27 cellular contexts compared by ENCODE assay signal in genomic region chr4:38606587-38606905, GRCh38. TPM values are rescaled to one million over a fixed set of nuclear protein-coding genes. Genes with fewer than 3 reads are reported as not detected.
DNase-seq lines count a peak whose midpoint lies in the region; ATAC-seq and TF ChIP-seq lines count a peak whose summit lies in the region.
"Had no signal": no experiment of that assay in that cellular context is flagged by ENCODE, and none has a peak within 500 bp of the region (broad histone marks: within the 10 kb centered on the region; RNA-seq: fewer than 3 reads in every experiment).

No MANE protein-coding gene starts in this region.

- H3K4me1 ChIP-seq in psoas muscle, result peaks cover 20% of the 10 kb centered on the region
- H3K4me1 ChIP-seq: breast epithelium, tibial artery had no signal

- no peak overlapping the region for H3K27ac Mint-ChIP-seq in activated CD8-positive, alpha-beta T cell treated with anti-CD3 and anti-CD28 coated beads for 36 hours
- H3K27ac Mint-ChIP-seq in activated CD8-positive, alpha-beta T cell treated with anti-CD3 and anti-CD28 coated beads, Interleukin-2, amount 10 ng/mL, durations not matched to agents 7 days and 5 days, result no peak overlapping the region
- H3K27ac Mint-ChIP-seq in endothelial cell (ENCODE audit: unreplicated experiment), result no peak overlapping the region
- H3K27ac Mint-ChIP-seq: activated naive CD8-positive, alpha-beta T cell treated with anti-CD3 and anti-CD28 coated beads for 36 hours; T-helper 2 cell treated with Interferon-gamma antibody and Interleukin-4, amounts not matched to agents 5 μg/mL and 100 μg/mL, for 36 hours had no signal

- CTCF ChIA-PET in activated CD8-positive, alpha-beta T cell treated with anti-CD3 and anti-CD28 coated beads for 36 hours (lab: Charles Lee), result no interaction called here
- CTCF ChIA-PET in activated CD8-positive, alpha-beta T cell treated with anti-CD3 and anti-CD28 coated beads, Interleukin-2, amount 10 ng/mL, durations not matched to agents 7 days and 5 days (lab: Charles Lee), result no interaction called here

- no peaks in the 10 kb centered on the region for H3K27me3 ChIP-seq in psoas muscle (ENCODE audit: insufficient read depth in 3 of 3, low read length in 2 of 3)
- H3K27me3 ChIP-seq: breast epithelium, Peyer's patch, stomach, tibial artery had no signal

- H3K4me3 Mint-ChIP-seq in activated CD8-positive, alpha-beta T cell treated with anti-CD3 and anti-CD28 coated beads for 36 hours, result no peak overlapping the region
- H3K4me3 Mint-ChIP-seq in activated CD8-positive, alpha-beta T cell treated with anti-CD3 and anti-CD28 coated beads, Interleukin-2, amount 10 ng/mL, durations not matched to agents 7 days and 5 days, result no peak overlapping the region
- H3K4me3 Mint-ChIP-seq in endothelial cell (ENCODE audit: unreplicated experiment), result no peak overlapping the region
- H3K4me3 Mint-ChIP-seq: activated naive CD8-positive, alpha-beta T cell treated with anti-CD3 and anti-CD28 coated beads for 36 hours; T-helper 2 cell treated with Interferon-gamma antibody and Interleukin-4, amounts not matched to agents 5 μg/mL and 100 μg/mL, for 36 hours had no signal

- no peaks in the 10 kb centered on the region for H3K9me3 ChIP-seq in psoas muscle
- H3K9me3 ChIP-seq: breast epithelium, Peyer's patch, stomach, tibial artery had no signal

- peak overlapping the region; percentile 72 for H3K27ac ChIP-seq in psoas muscle
- H3K27ac ChIP-seq: A549, breast epithelium, tibial artery had no signal

- intact Hi-C loops in activated CD8-positive, alpha-beta T cell treated with anti-CD3 and anti-CD28 coated beads for 36 hours (cut with micrococcal nuclease), result no loop called here
- intact Hi-C loops in psoas muscle (cut with DNase I), result loop anchor here in 1 of 2 donors (5.0 kb wide), 1 partner anchor 56 kb away; the partner anchor contains the start of gene KLF3

- no peaks in the 10 kb centered on the region for H3K9me3 Mint-ChIP-seq in activated CD8-positive, alpha-beta T cell treated with anti-CD3 and anti-CD28 coated beads for 36 hours
- H3K9me3 Mint-ChIP-seq in activated CD8-positive, alpha-beta T cell treated with anti-CD3 and anti-CD28 coated beads, Interleukin-2, amount 10 ng/mL, durations not matched to agents 7 days and 5 days (ENCODE audit: insufficient read depth), result no peaks in the 10 kb centered on the region
- H3K9me3 Mint-ChIP-seq in endothelial cell (ENCODE audit: unreplicated experiment), result peaks cover 3% of the 10 kb centered on the region
- H3K9me3 Mint-ChIP-seq: activated naive CD8-positive, alpha-beta T cell treated with anti-CD3 and anti-CD28 coated beads for 36 hours; T-helper 2 cell treated with Interferon-gamma antibody and Interleukin-4, amounts not matched to agents 5 μg/mL and 100 μg/mL, for 36 hours had no signal

- DNase-seq in activated CD8-positive, alpha-beta T cell treated with anti-CD3 and anti-CD28 coated beads for 36 hours, result peak; percentile 7
- DNase-seq in activated CD8-positive, alpha-beta T cell treated with anti-CD3 and anti-CD28 coated beads, Interleukin-2, amount 10 ng/mL, durations not matched to agents 7 days and 5 days, result no peak
- DNase-seq in Jurkat, Clone E6-1 (ENCODE audit: low read depth, low spot score), result peak; percentile 24
- DNase-seq in erythroblast (lab: John Stamatoyannopoulos, UW) (peak; percentile 47 to 60), psoas muscle (no peak), endothelial cell (ENCODE audit: low spot score) (no peak), NCI-H510A (lab: John Stamatoyannopoulos, UW) (no peak), NCI-H2029 treated with DMSO at 0.1 percent for 48 hours (lab: John Stamatoyannopoulos, UW) (no peak)
- DNase-seq: activated CD4-positive, alpha-beta T cell treated with anti-CD3 and anti-CD28 coated beads for 1 hour; activated effector memory CD4-positive, alpha-beta T cell treated with anti-CD3 and anti-CD28 coated beads, Interleukin-2, amount 50 U/mL, for 16 hours; activated naive CD8-positive, alpha-beta T cell treated with anti-CD3 and anti-CD28 coated beads for 36 hours; anterior cingulate cortex; CD4-positive, alpha-beta memory T cell; hippocampal formation; NCI-H1048; NCI-H1694 treated with DMSO at 0.1 percent for 48 hours; NCI-H526 treated with DMSO at 0.1 percent for 48 hours; Peyer's patch; right cardiac atrium; stimulated activated CD4-positive, alpha-beta T cell treated with anti-CD3 and anti-CD28 coated beads, Interleukin-2, amount 100 ng/mL, for 24 hours; stomach; tibial artery had no signal

- ATAC-seq in activated CD8-positive, alpha-beta T cell treated with anti-CD3 and anti-CD28 coated beads for 36 hours, result peak; percentile 45
- no peak for ATAC-seq in activated CD8-positive, alpha-beta T cell treated with anti-CD3 and anti-CD28 coated beads, Interleukin-2, amount 10 ng/mL, durations not matched to agents 7 days and 5 days
- peak in 2 of 4 donors; percentile 12 to 17 for ATAC-seq in psoas muscle
- ATAC-seq: HCT116 had no signal

- POLR2A ChIA-PET in activated CD8-positive, alpha-beta T cell treated with anti-CD3 and anti-CD28 coated beads for 36 hours (lab: Charles Lee), result no interaction called here
- POLR2A ChIA-PET in activated CD8-positive, alpha-beta T cell treated with anti-CD3 and anti-CD28 coated beads, Interleukin-2, amount 10 ng/mL, durations not matched to agents 7 days and 5 days (lab: Charles Lee), result no interaction called here

- WGBS in psoas muscle, 3 donors, result 90 to 96% (median 93%) methylated on average over 8 of the region's 8 CpGs

- no peaks in the 10 kb centered on the region for H3K36me3 Mint-ChIP-seq in activated CD8-positive, alpha-beta T cell treated with anti-CD3 and anti-CD28 coated beads for 36 hours (ENCODE audit: low read depth)
- no peaks in the 10 kb centered on the region for H3K36me3 Mint-ChIP-seq in activated CD8-positive, alpha-beta T cell treated with anti-CD3 and anti-CD28 coated beads, Interleukin-2, amount 10 ng/mL, durations not matched to agents 7 days and 5 days (ENCODE audit: low read depth)
- peaks cover 14% of the 10 kb centered on the region for H3K36me3 Mint-ChIP-seq in endothelial cell (ENCODE audit: low read depth, unreplicated experiment)
- H3K36me3 Mint-ChIP-seq: CD4-positive, alpha-beta memory T cell had no signal

- peaks cover 23% of the 10 kb centered on the region for H3K4me1 Mint-ChIP-seq in activated CD8-positive, alpha-beta T cell treated with anti-CD3 and anti-CD28 coated beads for 36 hours (ENCODE audit: low read depth)
- H3K4me1 Mint-ChIP-seq in activated CD8-positive, alpha-beta T cell treated with anti-CD3 and anti-CD28 coated beads, Interleukin-2, amount 10 ng/mL, durations not matched to agents 7 days and 5 days (ENCODE audit: low read depth), result peaks cover 26% of the 10 kb centered on the region
- H3K4me1 Mint-ChIP-seq in endothelial cell (ENCODE audit: unreplicated experiment), result peaks cover 43% of the 10 kb centered on the region

- TF ChIP-seq POLR2A in erythroblast (IDR thresholded peaks at IDR 0.05; ENCODE audit: low read length), result no peak

- no peaks in the 10 kb centered on the region for H3K36me3 ChIP-seq in psoas muscle (ENCODE audit: insufficient read depth in 1 of 2, low read depth in 1 of 2)
- H3K36me3 ChIP-seq: breast epithelium, Peyer's patch, stomach, tibial artery had no signal

- no peak overlapping the region for H3K4me3 ChIP-seq in Jurkat, Clone E6-1 (ENCODE audit: low read length)
- H3K4me3 ChIP-seq in psoas muscle, result no peak overlapping the region
- H3K4me3 ChIP-seq: A549, breast epithelium, Peyer's patch, smooth muscle cell, stomach, tibial artery had no signal

- TF ChIP-seq CTCF in activated CD8-positive, alpha-beta T cell treated with anti-CD3 and anti-CD28 coated beads for 36 hours (IDR thresholded peaks at IDR 0.05), result no peak
- no peak for TF ChIP-seq CTCF in psoas muscle (IDR thresholded peaks at IDR 0.05)
- no peak for TF ChIP-seq CTCF in endothelial cell (IDR thresholded peaks at IDR 0.05; ENCODE audit: unreplicated experiment)

- H3K27me3 Mint-ChIP-seq in activated CD8-positive, alpha-beta T cell treated with anti-CD3 and anti-CD28 coated beads for 36 hours, result no peaks in the 10 kb centered on the region
- H3K27me3 Mint-ChIP-seq in activated CD8-positive, alpha-beta T cell treated with anti-CD3 and anti-CD28 coated beads, Interleukin-2, amount 10 ng/mL, durations not matched to agents 7 days and 5 days (ENCODE audit: low read depth), result peaks cover 4% of the 10 kb centered on the region
- peaks cover 6% of the 10 kb centered on the region for H3K27me3 Mint-ChIP-seq in endothelial cell (ENCODE audit: unreplicated experiment)
- H3K27me3 Mint-ChIP-seq: activated naive CD8-positive, alpha-beta T cell treated with anti-CD3 and anti-CD28 coated beads for 36 hours; CD4-positive, alpha-beta memory T cell had no signal

RNA-seq across cellular contexts. Expression of gene KLF3, which starts 57.5 kb away (rescaled TPM):
- 1 to 10 TPM; 5.5 to 6.0 TPM for total RNA-seq in activated CD8-positive, alpha-beta T cell treated with anti-CD3 and anti-CD28 coated beads for 36 hours
- 1 to 10 TPM; 8.1 to 8.3 TPM for total RNA-seq in activated CD8-positive, alpha-beta T cell treated with anti-CD3 and anti-CD28 coated beads, Interleukin-2, amount 10 ng/mL, durations not matched to agents 7 days and 5 days
- 1.0 TPM for polyA plus RNA-seq in Jurkat, Clone E6-1 (2012; ENCODE audit: insufficient read depth, insufficient read length)
- total RNA-seq in psoas muscle, result 10 to 100 TPM; 14.2 to 29.1 (median 18.5) TPM
- polyA plus RNA-seq in psoas muscle, result 10 to 100 TPM in 2 of 3 donors, 1 to 10 TPM in 1; 8.9 to 14.7 (median 12.2) TPM
- total RNA-seq in endothelial cell (ENCODE audit: unreplicated experiment), result 73.4 TPM

Comparison
In these comparisons a context has a peak if more than half of its experiments do, and no peak if none do; other contexts are left out.
1. DNase-seq: peak in activated CD8-positive, alpha-beta T cell treated with anti-CD3 and anti-CD28 coated beads for 36 hours (single experiment), Jurkat, Clone E6-1 (single experiment) and erythroblast (2 of 2); none in activated CD8-positive, alpha-beta T cell treated with anti-CD3 and anti-CD28 coated beads, Interleukin-2, amount 10 ng/mL, durations not matched to agents 7 days and 5 days (single experiment), psoas muscle (0 of 2), endothelial cell (single experiment), NCI-H510A (single experiment) and NCI-H2029 treated with DMSO at 0.1 percent for 48 hours (single experiment).